17 cellular contexts compared by ENCODE assay signal in genomic region chr10:21130683-21131442, GRCh38.
"Had no signal": no experiment of that assay in that cellular context is flagged by ENCODE, and none has a peak within 500 bp of the region (broad histone marks: within the 10 kb centered on the region; RNA-seq: fewer than 3 reads in every experiment).

No MANE protein-coding gene starts in this region.

- H3K4me1 Mint-ChIP-seq: naive thymus-derived CD4-positive, alpha-beta T cell had no signal

- H3K4me3 ChIP-seq: heart left ventricle, psoas muscle, sigmoid colon, skin epidermis, suprapubic skin, thyroid gland had no signal

- DNase-seq: cortex of kidney; effector memory CD4-positive, alpha-beta T cell; heart left ventricle; hippocampal formation; kidney glomerular epithelial cell; mammary epithelial cell; naive thymus-derived CD4-positive, alpha-beta T cell; nephron progenitor cell; psoas muscle; sigmoid colon; stimulated activated naive CD4-positive, alpha-beta T cell treated with Interleukin-2 at 50 U/mL for 16 hours; thyroid gland had no signal

- H3K4me3 Mint-ChIP-seq: naive thymus-derived CD4-positive, alpha-beta T cell; nephron progenitor cell; type B pancreatic cell had no signal

- ATAC-seq: esophagus mucosa; heart left ventricle; left lobe of liver; naive thymus-derived CD4-positive, alpha-beta T cell; psoas muscle had no signal

- H3K36me3 ChIP-seq: heart left ventricle, sigmoid colon, suprapubic skin, thyroid gland had no signal

- H3K9me3 ChIP-seq: psoas muscle, sigmoid colon, suprapubic skin, thyroid gland had no signal

- H3K27ac ChIP-seq: heart left ventricle, psoas muscle, sigmoid colon, skin epidermis, suprapubic skin, thyroid gland had no signal

- H3K36me3 Mint-ChIP-seq: naive thymus-derived CD4-positive, alpha-beta T cell; type B pancreatic cell had no signal

- H3K4me1 ChIP-seq: psoas muscle, sigmoid colon had no signal

- H3K27me3 Mint-ChIP-seq: type B pancreatic cell had no signal

- H3K27ac Mint-ChIP-seq: naive thymus-derived CD4-positive, alpha-beta T cell; nephron progenitor cell; type B pancreatic cell had no signal

- H3K27me3 ChIP-seq: heart left ventricle, sigmoid colon, suprapubic skin, thyroid gland had no signal
